In genomic region chr17:68457168-68457538, GRCh38 we compare ENCODE assay signal across 8 cellular contexts. TPM values are rescaled to one million over a fixed set of nuclear protein-coding genes. Genes with fewer than 3 reads are reported as not detected.
DNase-seq lines count a peak whose midpoint lies in the region; ATAC-seq and TF ChIP-seq lines count a peak whose summit lies in the region.

TSS of gene WIPI1 (minus strand) at chr17:68457496. CDS start at chr17:68457421, 75 bp downstream.

- peak; percentile 30 to 42 for TF ChIP-seq POLR2A in sigmoid colon (IDR thresholded peaks at IDR 0.05)

- H3K4me3 Mint-ChIP-seq in Calu3 (ENCODE audit: low read depth, unreplicated experiment): peak within 1 kb of the TSS; percentile 88

- TF ChIP-seq EP300 in sigmoid colon (IDR thresholded peaks at IDR 0.05): no peak

- no peaks in the 10 kb centered on the region for H3K27me3 Mint-ChIP-seq in Calu3 (ENCODE audit: unreplicated experiment)

- intact Hi-C loops in Calu3 (cut with micrococcal nuclease; ENCODE audit: unreplicated experiment) (loop anchor here (2.0 kb wide), 1 partner anchor 20 kb away; no protein-coding TSS in a partner anchor), right cardiac atrium (cut with DNase I) (no loop called here), sigmoid colon (cut with DNase I) (loop anchor here (5.0 kb wide), 2 partner anchors 55 to 210 kb away; partner anchors contain the start of genes AMZ2 and PRKAR1A)

- H3K36me3 ChIP-seq in sigmoid colon: peaks cover 0 to 6% (median under 1%) of the 10 kb centered on the region in 4 donors

- CTCF ChIA-PET in Calu3 (lab: Charles Lee): interaction anchor here (0.5 to 1.0 kb wide), 4 partner anchors 191 to 448 kb away, joined by 3 to 6 read pairs (median 4); no protein-coding TSS in a partner anchor

- no peaks in the 10 kb centered on the region for H3K9me3 Mint-ChIP-seq in Calu3 (ENCODE audit: low read depth, unreplicated experiment)
- no peaks in the 10 kb centered on the region for H3K9me3 Mint-ChIP-seq in activated naive CD4-positive, alpha-beta T cell treated with anti-CD3 and anti-CD28 coated beads, Interleukin-2, amount 50 U/mL, for 72 hours

- H3K4me1 ChIP-seq in right cardiac atrium (ENCODE audit: control insufficient read depth, insufficient read depth, low read length) (no peaks in the 10 kb centered on the region), sigmoid colon (peaks cover 0 to 21% (median 17%) of the 10 kb centered on the region in 4 donors)

- under 1% methylated on average over 36 of the region's 39 CpGs for WGBS in right cardiac atrium
- 0% methylated on average over 36 to 37 of the region's 39 CpGs for whole genome bisulfite sequencing in sigmoid colon, 2 donors

- H3K27ac ChIP-seq in right cardiac atrium (ENCODE audit: low read length) (peak within 1 kb of the TSS; percentile 99), sigmoid colon (peak within 1 kb of the TSS; percentile 96 to 98 (median 97))

- peak within 1 kb of the TSS; percentile 78 for H3K27ac Mint-ChIP-seq in Calu3 (ENCODE audit: unreplicated experiment)
- H3K27ac Mint-ChIP-seq in activated naive CD4-positive, alpha-beta T cell treated with anti-CD3 and anti-CD28 coated beads, Interleukin-2, amount 50 U/mL, for 72 hours: peak within 1 kb of the TSS; percentile 60 to 65

- H3K9me3 ChIP-seq in right cardiac atrium (ENCODE audit: control insufficient read depth, low read length): no peaks in the 10 kb centered on the region
- H3K9me3 ChIP-seq in sigmoid colon: no peaks in the 10 kb centered on the region

- no peak for TF ChIP-seq CTCF in Calu3 (IDR thresholded peaks at IDR 0.05; ENCODE audit: unreplicated experiment)
- no peak for TF ChIP-seq CTCF in sigmoid colon (IDR thresholded peaks at IDR 0.05)

- H3K27me3 ChIP-seq in right cardiac atrium (ENCODE audit: control insufficient read depth, insufficient read depth) (no peaks in the 10 kb centered on the region), sigmoid colon (no peaks in the 10 kb centered on the region)

- H3K36me3 Mint-ChIP-seq in Calu3 (ENCODE audit: insufficient read depth, unreplicated experiment): peaks cover 23% of the 10 kb centered on the region
- H3K36me3 Mint-ChIP-seq in activated naive CD4-positive, alpha-beta T cell treated with anti-CD3 and anti-CD28 coated beads, Interleukin-2, amount 50 U/mL, for 72 hours: no peaks in the 10 kb centered on the region

- ATAC-seq in GM19455 (IDR thresholded peaks at IDR 0.05; ENCODE audit: unreplicated experiment) (peak; percentile 32), HG03469 (IDR thresholded peaks at IDR 0.05; ENCODE audit: unreplicated experiment) (peak; percentile 16), right cardiac atrium (peak in 1 of 2 donors; percentile 34)
- peak; percentile 23 to 33 for ATAC-seq in activated naive CD4-positive, alpha-beta T cell treated with anti-CD3 and anti-CD28 coated beads, Interleukin-2, amount 50 U/mL, for 72 hours

- peaks cover 12% of the 10 kb centered on the region for H3K4me1 Mint-ChIP-seq in Calu3 (ENCODE audit: low read depth, unreplicated experiment)

- H3K4me3 ChIP-seq in right cardiac atrium (ENCODE audit: low read length) (peak within 1 kb of the TSS; percentile 87), sigmoid colon (peak within 1 kb of the TSS; percentile 57 to 88 (median 84))

- DNase-seq in Calu3 (no peak), right cardiac atrium (peak in 1 of 3 donors; percentile 87), sigmoid colon (peak; percentile 82), NCI-H446 (lab: John Stamatoyannopoulos, UW) (no peak)
- peak in 1 of 2 donors; percentile 70 for DNase-seq in activated naive CD4-positive, alpha-beta T cell treated with anti-CD3 and anti-CD28 coated beads, Interleukin-2, amount 50 U/mL, for 72 hours (ENCODE audit: low spot score in 2 of 2)
- DNase-seq in stimulated activated CD4-positive, alpha-beta T cell treated with anti-CD3 and anti-CD28 coated beads, Interleukin-15, amount 100 ng/mL, for 24 hours: no peak

- BruUV-seq in Calu3 (replicated peaks; lab: Mats Ljungman, UMichigan): no TSS peak

RNA-seq across cellular contexts. Expression of gene WIPI1, which starts in this region (rescaled TPM):
- total RNA-seq in Calu3 (2022) (37.0 and 43.4 TPM in 2 replicates), right cardiac atrium (10 to 100 TPM; 42.6 to 71.3 (median 53.5) TPM), sigmoid colon (10 to 100 TPM; 18.9 to 28.5 (median 22.3) TPM)
- total RNA-seq in activated naive CD4-positive, alpha-beta T cell treated with anti-CD3 and anti-CD28 coated beads, Interleukin-2, amount 50 U/mL, for 72 hours: 10 to 100 TPM; 15.2 to 22.0 TPM
- polyA plus RNA-seq in right cardiac atrium (44.2 TPM), sigmoid colon (10 to 100 TPM; 63.2 to 78.8 (median 78.1) TPM)

Comparison
In these comparisons a context has a peak if more than half of its experiments do, and no peak if none do; other contexts are left out.
1. intact Hi-C loops: an anchor here in Calu3 (2.0 kb wide) and sigmoid colon (5.0 kb wide); none called in right cardiac atrium.